In genomic region chrX:107629533-107629909, GRCh38 we compare ENCODE assay signal across 8 cellular contexts. TPM values are rescaled to one million over a fixed set of nuclear protein-coding genes. Genes with fewer than 3 reads are reported as not detected.
DNase-seq lines count a peak whose midpoint lies in the region; ATAC-seq, FAIRE-seq and TF ChIP-seq lines count a peak whose summit lies in the region.

No MANE protein-coding gene starts in this region.

- no peak for TF ChIP-seq EP300 in K562 (IDR thresholded peaks at IDR 0.05; ENCODE audit: low read length)

- H3K4me2 ChIP-seq in K562 (ENCODE audit: insufficient read depth, low read length), result peak overlapping the region; percentile 91

- DNase-seq in activated naive CD4-positive, alpha-beta T cell treated with anti-CD3 and anti-CD28 coated beads, Interleukin-2, amount 10 ng/mL, durations not matched to agents 7 days and 5 days, result peak; percentile 25
- no peak for DNase-seq in activated naive CD4-positive, alpha-beta T cell treated with anti-CD3 and anti-CD28 coated beads, Interleukin-2, amount 50 U/mL, for 16 hours
- DNase-seq in NCI-H146 (lab: John Stamatoyannopoulos, UW), result peak; percentile 12
- DNase-seq in K562 (ENCODE audit: extremely low read depth in 1 of 4, low spot score in 3 of 4), result peak; percentile 19 to 43 (median 28)
- no peak for DNase-seq in uterus

- POLR2A ChIA-PET in K562 (lab: Yijun Ruan, JAX), result interaction anchor here (1.6 to 2.0 kb wide), 3 partner anchors 10 to 49 kb away, joined by 4 read pairs; no protein-coding TSS in a partner anchor

- CTCF ChIA-PET in activated naive CD4-positive, alpha-beta T cell treated with anti-CD3 and anti-CD28 coated beads, Interleukin-2, amount 10 ng/mL, durations not matched to agents 7 days and 5 days (lab: Charles Lee), result interaction anchor here (1.5 to 2.4 kb wide), 2 partner anchors 91 to 147 kb away, joined by 7 to 11 read pairs; partner anchors contain the start of gene NCBP2L
- CTCF ChIA-PET in K562 (lab: Yijun Ruan, JAX; ENCODE audit: low intra/inter-chr PET ratio), result no interaction called here

- H3K36me3 Mint-ChIP-seq in activated naive CD4-positive, alpha-beta T cell treated with anti-CD3 and anti-CD28 coated beads, Interleukin-2, amount 10 ng/mL, durations not matched to agents 7 days and 5 days, result no peaks in the 10 kb centered on the region

- FAIRE-seq in K562 (lab: Jason Lieb, UNC), result no peak

- intact Hi-C loops in K562 (cut with micrococcal nuclease) (loop anchor here (5.0 kb wide), 1 partner anchor 52 kb away; no protein-coding TSS in a partner anchor), uterus (cut with DNase I; ENCODE audit: low total_unique reads) (no loop called here)

- H2AFZ ChIP-seq in K562 (ENCODE audit: low read depth, low read length), result no peak overlapping the region

- H4K20me1 ChIP-seq in K562 (replicated peaks; ENCODE audit: control insufficient read depth, insufficient read depth, low read length), result peaks cover 6% of the 10 kb centered on the region; the same call in 1 of the 2 replicates

- H3K36me3 ChIP-seq in K562 (ENCODE audit: control insufficient read depth, insufficient read depth, low read length), result peaks cover 14% of the 10 kb centered on the region
- no peaks in the 10 kb centered on the region for H3K36me3 ChIP-seq in liver (ENCODE audit: control insufficient read depth in 4 of 4, insufficient read depth in 3 of 4, low read depth in 1 of 4, low read length in 3 of 4)
- H3K36me3 ChIP-seq in uterus, result no peaks in the 10 kb centered on the region

- no TSS peak for BruUV-seq in K562 (replicated peaks; lab: Mats Ljungman, UMichigan)

- H3K27me3 Mint-ChIP-seq in activated naive CD4-positive, alpha-beta T cell treated with anti-CD3 and anti-CD28 coated beads, Interleukin-2, amount 10 ng/mL, durations not matched to agents 7 days and 5 days, result no peaks in the 10 kb centered on the region

- H3K4me1 Mint-ChIP-seq in activated naive CD4-positive, alpha-beta T cell treated with anti-CD3 and anti-CD28 coated beads, Interleukin-2, amount 10 ng/mL, durations not matched to agents 7 days and 5 days, result peaks cover 31% of the 10 kb centered on the region

- H3K9me3 Mint-ChIP-seq in activated naive CD4-positive, alpha-beta T cell treated with anti-CD3 and anti-CD28 coated beads, Interleukin-2, amount 10 ng/mL, durations not matched to agents 7 days and 5 days, result no peaks in the 10 kb centered on the region

- no peak for TF ChIP-seq POLR2A in K562 (conservative IDR thresholded peaks at IDR 0.05)
- TF ChIP-seq POLR2A in uterus (IDR thresholded peaks at IDR 0.05), result no peak

- peak; percentile 53 for ATAC-seq in K562
- ATAC-seq in HG03378 (IDR thresholded peaks at IDR 0.05; ENCODE audit: unreplicated experiment), result no peak
- no peak for ATAC-seq in GM19035 (IDR thresholded peaks at IDR 0.05; ENCODE audit: unreplicated experiment)

- no peak for TF ChIP-seq RAD21 in K562 (CRISPR knock-in tag; conservative IDR thresholded peaks at IDR 0.05 in 1 of 2, IDR thresholded peaks at IDR 0.05 in 1 of 2)
- no peak for TF ChIP-seq RAD21 in liver (IDR thresholded peaks at IDR 0.05)

- TF ChIP-seq CTCF in K562 (IDR thresholded peaks at IDR 0.05 in 2 of 3, conservative IDR thresholded peaks at IDR 0.05 in 1 of 3; ENCODE audit: insufficient read depth in 2 of 3, low read depth in 1 of 3, low read length in 3 of 3), result peak in 2 of 3 experiments; percentile 20 to 29; a peak in 2 of 6 replicates
- TF ChIP-seq CTCF in liver (IDR thresholded peaks at IDR 0.05; ENCODE audit: low read depth, low read length, missing input control), result no peak
- TF ChIP-seq CTCF in uterus (IDR thresholded peaks at IDR 0.05), result peak in 1 of 4 experiments; percentile 9

- WGBS in K562 (ENCODE audit: insufficient coverage, low coverage, missing lambda C conversion rate), result 0% methylated on average over 4 of the region's 5 CpGs
- WGBS in liver, result 2% methylated on average over 5 of the region's 5 CpGs

- peak overlapping the region; percentile 68 for H3K4me3 ChIP-seq in K562
- peak overlapping the region; percentile 64 to 90 (median 70) for H3K4me3 ChIP-seq in liver (ENCODE audit: low read depth in 1 of 3, low read length in 3 of 3)
- H3K4me3 ChIP-seq in uterus, result peak overlapping the region; percentile 51 to 66

- peaks cover 52% of the 10 kb centered on the region for H3K79me2 ChIP-seq in K562 (ENCODE audit: control insufficient read depth, insufficient read depth, low read length)

- H3K9ac ChIP-seq in K562 (ENCODE audit: insufficient read depth in 1 of 2, low read depth in 2 of 2, low read length in 2 of 2), result peak overlapping the region in 1 of 2 experiments; percentile 88; a peak in 3 of 4 replicates
- peak overlapping the region in 1 of 2 donors; percentile 88 for H3K9ac ChIP-seq in liver (ENCODE audit: low read depth in 1 of 2, low read length in 2 of 2)

- in situ Hi-C loops in K562 (cut with MboI), result no loop called here

- no peaks in the 10 kb centered on the region for H3K9me3 ChIP-seq in K562 (replicated peaks; ENCODE audit: control insufficient read depth, insufficient read depth, low read depth, low read length)
- no peaks in the 10 kb centered on the region for H3K9me3 ChIP-seq in liver (ENCODE audit: control insufficient read depth in 4 of 4, low read length in 3 of 4)
- no peaks in the 10 kb centered on the region for H3K9me3 ChIP-seq in uterus

- peak overlapping the region; percentile 93 for H3K27ac Mint-ChIP-seq in activated naive CD4-positive, alpha-beta T cell treated with anti-CD3 and anti-CD28 coated beads, Interleukin-2, amount 10 ng/mL, durations not matched to agents 7 days and 5 days

- H3K27ac ChIP-seq in K562 (ENCODE audit: extremely low read depth, low read depth, low read length) (peak overlapping the region; percentile 92; the same call in 2 of the 3 replicates), liver (ENCODE audit: low read depth in 1 of 2, low read length in 2 of 2) (peak overlapping the region; percentile 80 to 91), uterus (peak overlapping the region; percentile 81 to 86)

- H3K9me1 ChIP-seq in K562 (ENCODE audit: control insufficient read depth, insufficient read depth, low read length), result no peaks in the 10 kb centered on the region

- H3K4me3 Mint-ChIP-seq in activated naive CD4-positive, alpha-beta T cell treated with anti-CD3 and anti-CD28 coated beads, Interleukin-2, amount 10 ng/mL, durations not matched to agents 7 days and 5 days, result peak overlapping the region; percentile 94

- H3K27me3 ChIP-seq in K562 (ENCODE audit: control insufficient read depth in 2 of 2, insufficient read depth in 2 of 2, low read length in 2 of 2), result no peaks in the 10 kb centered on the region
- H3K27me3 ChIP-seq in liver (ENCODE audit: control insufficient read depth in 4 of 4, insufficient read depth in 4 of 4, low read length in 3 of 4), result no peaks in the 10 kb centered on the region
- H3K27me3 ChIP-seq in uterus, result no peaks in the 10 kb centered on the region

- peaks cover 8 to 16% of the 10 kb centered on the region in 2 experiments; a peak in 4 of 5 replicates for H3K4me1 ChIP-seq in K562 (replicated peaks in 1 of 2; ENCODE audit: control insufficient read depth in 2 of 2, insufficient read depth in 2 of 2, low read length in 2 of 2)
- peaks cover 2 to 9% (median 4%) of the 10 kb centered on the region in 4 donors for H3K4me1 ChIP-seq in liver (ENCODE audit: control insufficient read depth in 4 of 4, insufficient read depth in 4 of 4, low read length in 3 of 4)
- no peaks in the 10 kb centered on the region for H3K4me1 ChIP-seq in uterus

TF ChIP-seq in K562, 482 proteins besides CTCF, POLR2A, EP300 and RAD21 (continues in another document):
- TF ChIP-seq ZSCAN29 (IDR thresholded peaks at IDR 0.05), result peak; percentile 46; the same call in 1 of the 2 replicates
- no peak for TF ChIP-seq ZNF586 (CRISPR knock-in tag; conservative IDR thresholded peaks at IDR 0.05)
- no peak for TF ChIP-seq GABPB2 (CRISPR knock-in tag; conservative IDR thresholded peaks at IDR 0.05)

TF ChIP-seq in liver, 16 proteins besides CTCF, POLR2A, EP300 and RAD21:
- TF ChIP-seq EGR1 (IDR thresholded peaks at IDR 0.05; ENCODE audit: low read depth in 2 of 2), result no peak

RNA-seq across cellular contexts. Expression of gene PRPS1, which starts 1.2 kb away (rescaled TPM):
- total RNA-seq in K562 (2011; cell fraction: chromatin; rRNA removed; ENCODE audit: low replicate concordance), result 26.8 and 37.6 TPM in 2 replicates
- total RNA-seq in K562 (2011; cell fraction: nucleolus; rRNA removed), result 19.3 and 22.8 TPM in 2 replicates
- 30.8 and 38.8 TPM in 2 replicates for total RNA-seq in K562 (2011; cell fraction: nucleoplasm; rRNA removed)
- total RNA-seq in K562 (2014; rRNA removed) (51.8 and 51.9 TPM in 2 replicates), K562 (2014; rRNA removed; fragmentation: Illumina TruSeq; extraction: Trizol) (79.6 and 85.1 TPM in 2 replicates), K562 (2015; rRNA removed; fragmentation: Illumina TruSeq; extraction: Trizol) (70.1 and 71.2 TPM in 2 replicates), K562 (2021) (102 and 104 TPM in 2 replicates), liver (10 to 100 TPM; 24.1 to 28.1 TPM), uterus (10 to 100 TPM; 20.0 to 34.1 (median 32.2) TPM)
- polyA plus RNA-seq in K562 (2011; rRNA removed) (138 and 175 TPM in 2 replicates), K562 (2014; fragmentation: Illumina TruSeq; extraction: Trizol) (113 and 125 TPM in 2 replicates), K562 (2014; fragmentation: Nextera tagmentation; extraction: Ambion mirVana) (10 to 100 TPM; 47.8 to 50.9 TPM), K562 (2014; rRNA removed) (90.2 and 121 TPM in 2 replicates), liver (10 to 100 TPM; 13.3 to 32.2 TPM)
- 87.5 and 121 TPM in 2 replicates for polyA plus RNA-seq in K562 (2011; cell fraction: cytosol; rRNA removed)
- polyA plus RNA-seq in K562 (2011; cell fraction: nucleus; rRNA removed), result 25.6 and 38.6 TPM in 2 replicates
- 49.4 and 92.8 TPM in 2 replicates for polyA plus RNA-seq in K562 (2012)
- polyA minus RNA-seq in K562 (2011; rRNA and poly(A)+ RNA removed), result 161 and 200 TPM in 2 replicates
- 49.1 and 77.7 TPM in 2 replicates for polyA minus RNA-seq in K562 (2011; cell fraction: cytosol; rRNA and poly(A)+ RNA removed)
- 10.5 and 18.3 TPM in 2 replicates for polyA minus RNA-seq in K562 (2011; cell fraction: nucleus; rRNA and poly(A)+ RNA removed)

Comparison
In these comparisons a context has a peak if more than half of its experiments do, and no peak if none do; other contexts are left out.
1. DNase-seq: peak in activated naive CD4-positive, alpha-beta T cell treated with anti-CD3 and anti-CD28 coated beads, Interleukin-2, amount 10 ng/mL, durations not matched to agents 7 days and 5 days (single experiment), NCI-H146 (single experiment) and K562 (4 of 4); none in activated naive CD4-positive, alpha-beta T cell treated with anti-CD3 and anti-CD28 coated beads, Interleukin-2, amount 50 U/mL, for 16 hours (single experiment) and uterus (0 of 2).
2. Peak in every context shown above with its lines, with median percentiles within 50 percentile points of each other: H3K27ac ChIP-seq and H3K4me3 ChIP-seq.